ENCODE assay signal across 17 cellular contexts in genomic region chr16:1531638-1531910, GRCh38. TPM values are rescaled to one million over a fixed set of nuclear protein-coding genes. Genes with fewer than 3 reads are reported as not detected.
DNase-seq lines count a peak whose midpoint lies in the region; ATAC-seq and TF ChIP-seq lines count a peak whose summit lies in the region.
"Had no signal": no experiment of that assay in that cellular context is flagged by ENCODE, and none has a peak within 500 bp of the region (broad histone marks: within the 10 kb centered on the region; RNA-seq: fewer than 3 reads in every experiment).

No MANE protein-coding gene starts in this region.

- H3K4me3 ChIP-seq in heart right ventricle (peak overlapping the region in 9 of 10 donors; percentile 1 to 94 (median 90)), left lung (no peak overlapping the region), sigmoid colon (peak overlapping the region in 3 of 4 donors; percentile 12 to 60 (median 20)), vagina (peak overlapping the region; percentile 23 to 64)
- H3K4me3 ChIP-seq: A549 had no signal

- H3K9me3 ChIP-seq in heart right ventricle = no peaks in the 10 kb centered on the region
- no peaks in the 10 kb centered on the region for H3K9me3 ChIP-seq in left lung
- no peaks in the 10 kb centered on the region for H3K9me3 ChIP-seq in sigmoid colon
- no peaks in the 10 kb centered on the region for H3K9me3 ChIP-seq in vagina
- H3K9me3 ChIP-seq: A549 had no signal

- H3K4me1 ChIP-seq in heart right ventricle (peaks cover 45 to 77% (median 71%) of the 10 kb centered on the region in 9 donors), left lung (peaks cover 17 to 40% of the 10 kb centered on the region in 2 donors), sigmoid colon (peaks cover 0 to 64% (median 63%) of the 10 kb centered on the region in 4 donors), vagina (peaks cover 81% of the 10 kb centered on the region)
- H3K4me1 ChIP-seq: A549 had no signal

- 61 to 69% methylated on average over 14 of the region's 14 CpGs for WGBS in heart right ventricle, 2 donors
- 91 to 92% methylated on average over 14 of the region's 14 CpGs for WGBS in sigmoid colon, 2 donors

- DNase-seq in heart right ventricle (peak in 1 of 2 donors; percentile 33), cardiac septum (ENCODE audit: low spot score) (no peak), left lung (no peak), sigmoid colon (no peak), vagina (ENCODE audit: extremely low spot score in 2 of 2) (no peak), NCI-H1417 treated with DMSO at 0.1 percent for 48 hours (lab: John Stamatoyannopoulos, UW) (no peak), activated T-cell treated with anti-CD3 and anti-CD28 coated beads for 4 hours (no peak), NCI-H2029 treated with DMSO at 0.1 percent for 48 hours (lab: John Stamatoyannopoulos, UW) (no peak)
- DNase-seq: activated CD4-positive, alpha-beta T cell treated with anti-CD3 and anti-CD28 coated beads for 36 hours; activated naive CD8-positive, alpha-beta T cell treated with anti-CD3 and anti-CD28 coated beads, Interleukin-2, amount 50 U/mL, for 24 hours; activated T-cell treated with anti-CD3 and anti-CD28 coated beads, Interleukin-2, amount 50 U/mL, for 1 hour; NCI-H2107; nucleus accumbens; RPMI8226 had no signal

- peak overlapping the region; percentile 87 to 99 (median 95) for H3K27ac ChIP-seq in heart right ventricle
- H3K27ac ChIP-seq in left lung = peak overlapping the region; percentile 82
- H3K27ac ChIP-seq in sigmoid colon = peak overlapping the region; percentile 83 to 89 (median 88)
- peak overlapping the region; percentile 91 for H3K27ac ChIP-seq in vagina
- H3K27ac ChIP-seq: A549 had no signal

- TF ChIP-seq CTCF in heart right ventricle (IDR thresholded peaks at IDR 0.05) = no peak
- no peak for TF ChIP-seq CTCF in left lung (IDR thresholded peaks at IDR 0.05)
- TF ChIP-seq CTCF in sigmoid colon (IDR thresholded peaks at IDR 0.05) = no peak
- no peak for TF ChIP-seq CTCF in vagina (IDR thresholded peaks at IDR 0.05)

- intact Hi-C loops in heart right ventricle (cut with DNase I) (loop anchor here in 6 of 10 donors (5.0 kb wide), 3 partner anchors 34 to 81 kb away; partner anchors contain the start of genes CRAMP1 (in 3 of the 6), IFT140 (in 3 of the 6) and TELO2 (in 3 of the 6)), cardiac septum (cut with DNase I) (loop anchor here (1.0 kb wide), 1 partner anchor 37 kb away; no protein-coding TSS in a partner anchor), left lung (cut with DNase I) (no loop called here), sigmoid colon (cut with DNase I) (loop anchor here (5.0 kb wide), 1 partner anchor 109 kb away; the partner anchor contains the start of gene UQCC4), vagina (cut with DNase I) (loop anchor here (5.0 kb wide), 1 partner anchor 81 kb away; the partner anchor contains the start of genes CRAMP1 and IFT140)

- peaks cover 0 to 15% (median 0%) of the 10 kb centered on the region in 9 donors for H3K36me3 ChIP-seq in heart right ventricle
- H3K36me3 ChIP-seq in left lung = peaks cover 0 to 8% of the 10 kb centered on the region in 2 donors
- H3K36me3 ChIP-seq in sigmoid colon = peaks cover 0 to 11% (median 4%) of the 10 kb centered on the region in 4 donors
- peaks cover 0 to 1% of the 10 kb centered on the region in 2 donors for H3K36me3 ChIP-seq in vagina

- H3K27me3 ChIP-seq in heart right ventricle (peaks cover 0 to 30% (median 0%) of the 10 kb centered on the region in 7 donors), left lung (peaks cover 0 to 20% of the 10 kb centered on the region in 2 donors), sigmoid colon (no peaks in the 10 kb centered on the region), vagina (no peaks in the 10 kb centered on the region)

- no peak for TF ChIP-seq POLR2A in sigmoid colon (IDR thresholded peaks at IDR 0.05)
- no peak for TF ChIP-seq POLR2A in vagina (IDR thresholded peaks at IDR 0.05)

- ATAC-seq in heart right ventricle (no peak), left lung (no peak)
- ATAC-seq: A549; activated CD4-positive, alpha-beta T cell treated with anti-CD3 and anti-CD28 coated beads for 36 hours; activated naive CD8-positive, alpha-beta T cell treated with anti-CD3 and anti-CD28 coated beads, Interleukin-2, amount 50 U/mL, for 24 hours had no signal

- TF ChIP-seq EP300 in sigmoid colon (IDR thresholded peaks at IDR 0.05) = no peak

RNA-seq across cellular contexts. Expression of gene TMEM204, which starts 1.9 kb away (rescaled TPM):
- total RNA-seq in heart right ventricle (10 to 100 TPM; 10.7 to 24.4 (median 18.1) TPM), cardiac septum (19.8 TPM), left lung (10 to 100 TPM; 26.6 to 28.7 TPM), sigmoid colon (10 to 100 TPM; 38.0 to 46.0 (median 42.3) TPM), vagina (33.1 TPM)
- polyA plus RNA-seq in heart right ventricle (10 to 100 TPM; 37.5 to 49.9 TPM), sigmoid colon (10 to 100 TPM in 2 of 3 donors, 1 to 10 TPM in 1; 2.5 to 16.2 (median 15.7) TPM)
- polyA plus RNA-seq: A549 had no signal

RNA-seq across cellular contexts. Expression of gene TELO2, which starts 38.4 kb away (rescaled TPM):
- total RNA-seq in heart right ventricle (10 to 100 TPM; 14.5 to 22.0 (median 19.7) TPM), cardiac septum (17.7 TPM), left lung (10 to 100 TPM; 34.9 to 38.6 TPM), sigmoid colon (10 to 100 TPM; 12.5 to 31.3 (median 18.1) TPM), vagina (23.8 TPM)
- polyA plus RNA-seq in heart right ventricle (10 to 100 TPM; 27.4 to 50.5 TPM), sigmoid colon (10 to 100 TPM; 10.4 to 60.3 (median 12.0) TPM)

RNA-seq across cellular contexts. Expression of gene PTX4, which starts 42.8 kb away (rescaled TPM):
- not detected for total RNA-seq in heart right ventricle
- not detected for polyA plus RNA-seq in heart right ventricle
- total RNA-seq in cardiac septum = not detected
- total RNA-seq in left lung = not detected
- not detected for total RNA-seq in sigmoid colon
- polyA plus RNA-seq in sigmoid colon = not detected
- not detected for total RNA-seq in vagina
- total RNA-seq: activated CD4-positive, alpha-beta T cell treated with anti-CD3 and anti-CD28 coated beads for 36 hours; esophagus mucosa; lower leg skin had no signal
- polyA plus RNA-seq: A549 had no signal

RNA-seq across cellular contexts. Expression of gene CLCN7, which starts 56.7 kb away (rescaled TPM):
- total RNA-seq in heart right ventricle (10 to 100 TPM; 29.9 to 60.1 (median 35.1) TPM), cardiac septum (39.8 TPM), left lung (100 to 1,000 TPM; 110 to 130 TPM), sigmoid colon (10 to 100 TPM; 31.0 to 78.7 (median 42.2) TPM), vagina (49.8 TPM)
- polyA plus RNA-seq in heart right ventricle (10 to 100 TPM; 29.5 to 60.6 TPM), sigmoid colon (10 to 100 TPM in 1 of 3 donors, 1 to 10 TPM in 2; 4.2 to 55.4 (median 5.5) TPM)

Comparison
In these comparisons a context has a peak if more than half of its experiments do, and no peak if none do; other contexts are left out.
1. H3K4me3 ChIP-seq: peak in heart right ventricle (9 of 10), sigmoid colon (3 of 4) and vagina (2 of 2); none in left lung (0 of 2).
2. intact Hi-C loops: an anchor here in heart right ventricle (5.0 kb wide), cardiac septum (1.0 kb wide), sigmoid colon (5.0 kb wide) and vagina (5.0 kb wide); none called in left lung.
3. Peak in every context shown above with its lines, with median percentiles within 50 percentile points of each other: H3K27ac ChIP-seq.